In genomic region chr12:79296871-79297270, GRCh38 we compare ENCODE assay signal across 24 cellular contexts.
DNase-seq lines count a peak whose midpoint lies in the region; FAIRE-seq and TF ChIP-seq lines count a peak whose summit lies in the region.
"Had no signal": no experiment of that assay in that cellular context is flagged by ENCODE, and none has a peak within 500 bp of the region (broad histone marks: within the 10 kb centered on the region; RNA-seq: fewer than 3 reads in every experiment).

No MANE protein-coding gene starts in this region.

- TF ChIP-seq CTCF in A673 (conservative IDR thresholded peaks at IDR 0.05; ENCODE audit: low read depth, low read length) (no peak), fibroblast of mammary gland (conservative IDR thresholded peaks at IDR 0.05; ENCODE audit: control insufficient read depth, insufficient read depth, low read depth, low read length) (no peak), GM13976 (IDR thresholded peaks at IDR 0.05; ENCODE audit: borderline replicate concordance, control extremely low read depth, extremely low read depth, insufficient read depth, missing control alignments) (no peak), Calu3 (IDR thresholded peaks at IDR 0.05; ENCODE audit: unreplicated experiment) (no peak)

- in situ Hi-C loops in GM13976 (cut with MboI; ENCODE audit: low sequenced_read_pairs, unreplicated experiment), result no loop called here

- intact Hi-C loops in A673 (cut with micrococcal nuclease; ENCODE audit: unreplicated experiment), result no loop called here
- intact Hi-C loops in Calu3 (cut with micrococcal nuclease; ENCODE audit: unreplicated experiment), result no loop called here

- H3K4me3 Mint-ChIP-seq in Calu3 (ENCODE audit: low read depth, unreplicated experiment), result no peak overlapping the region
- H3K4me3 Mint-ChIP-seq: CD4-positive, CD25-positive, alpha-beta regulatory T cell; IgD-negative memory B cell; T-helper 1 cell treated with Interleukin-12 subunit alpha and Interleukin-12 subunit beta and Interleukin-4 antibody, amounts not matched to agents 30 μg/mL and 1 μg/mL, for 36 hours had no signal

- no peaks in the 10 kb centered on the region for H3K4me1 Mint-ChIP-seq in Calu3 (ENCODE audit: low read depth, unreplicated experiment)
- H3K4me1 Mint-ChIP-seq: CD4-positive, CD25-positive, alpha-beta regulatory T cell; IgD-negative memory B cell had no signal

- H3K36me3 Mint-ChIP-seq in Calu3 (ENCODE audit: insufficient read depth, unreplicated experiment), result no peaks in the 10 kb centered on the region
- H3K36me3 Mint-ChIP-seq: CD4-positive, CD25-positive, alpha-beta regulatory T cell had no signal

- no peak for FAIRE-seq in GM12892 (lab: Jason Lieb, UNC)

- TF ChIP-seq POLR2A in GM12892 (IDR thresholded peaks at IDR 0.05; ENCODE audit: low read depth, low read length), result no peak

- H3K9me3 Mint-ChIP-seq in Calu3 (ENCODE audit: low read depth, unreplicated experiment), result no peaks in the 10 kb centered on the region
- H3K9me3 Mint-ChIP-seq: IgD-negative memory B cell; T-helper 1 cell treated with Interleukin-12 subunit alpha and Interleukin-12 subunit beta and Interleukin-4 antibody, amounts not matched to agents 30 μg/mL and 1 μg/mL, for 36 hours had no signal

- peaks cover 3% of the 10 kb centered on the region for H3K4me1 ChIP-seq in A673 (ENCODE audit: insufficient read depth, low read length, poor library complexity, severe bottlenecking)
- peaks cover 27% of the 10 kb centered on the region for H3K4me1 ChIP-seq in adipocyte (ENCODE audit: control insufficient read depth, insufficient read depth, low read length)
- H3K4me1 ChIP-seq: BLaER1 had no signal

- DNase-seq in A673 (ENCODE audit: low spot score) (peak; percentile 57), NCI-H1694 (lab: John Stamatoyannopoulos, UW) (peak; percentile 30), adipocyte (ENCODE audit: low read depth) (peak; percentile 35), fibroblast of mammary gland (ENCODE audit: low read depth) (peak; percentile 5), GM13976 (ENCODE audit: low spot score) (no peak), Calu3 (no peak), NCI-H1436 (lab: John Stamatoyannopoulos, UW) (no peak), GM12892 (ENCODE audit: insufficient read length) (no peak)
- DNase-seq: 8988T; CD4-positive, CD25-positive, alpha-beta regulatory T cell; DMS79 treated with DMSO at 0.1 percent for 48 hours; GOT3; NCI-H1092; NCI-H1417 treated with DMSO at 0.1 percent for 48 hours; NCI-H1930; NCI-H2107; SHP77; SW 1271 had no signal

- H3K36me3 ChIP-seq in A673 (ENCODE audit: insufficient read depth, low read length, poor library complexity, severe bottlenecking) (peaks cover 70% of the 10 kb centered on the region), adipocyte (ENCODE audit: control insufficient read depth, insufficient read depth, low read length, severe bottlenecking) (no peaks in the 10 kb centered on the region)
- H3K36me3 ChIP-seq: HAP-1 had no signal

- POLR2A ChIA-PET in A673 (lab: Charles Lee; ENCODE audit: low non-redundant PET), result no interaction called here

- no peak overlapping the region for H3K9ac ChIP-seq in adipocyte (ENCODE audit: low read length)
- H3K9ac ChIP-seq: BLaER1, KMS-11 had no signal

- H3K9me3 ChIP-seq in A673 (ENCODE audit: low read depth, low read length, poor library complexity, severe bottlenecking) (no peaks in the 10 kb centered on the region), adipocyte (ENCODE audit: control insufficient read depth, low read length) (no peaks in the 10 kb centered on the region)
- H3K9me3 ChIP-seq: BLaER1, HAP-1 had no signal

- BruUV-seq in A673 (replicated peaks; lab: Mats Ljungman, UMichigan), result no TSS peak
- BruUV-seq in Calu3 (replicated peaks; lab: Mats Ljungman, UMichigan), result no TSS peak

- CTCF ChIA-PET in A673 (lab: Charles Lee), result no interaction called here
- CTCF ChIA-PET in Calu3 (lab: Charles Lee), result no interaction called here

- H3K27me3 Mint-ChIP-seq in Calu3 (ENCODE audit: unreplicated experiment), result no peaks in the 10 kb centered on the region
- H3K27me3 Mint-ChIP-seq: CD4-positive, CD25-positive, alpha-beta regulatory T cell; IgD-negative memory B cell had no signal

- H3K4me3 ChIP-seq in A673 (ENCODE audit: low read depth, low read length, poor library complexity, severe bottlenecking) (no peak overlapping the region), adipocyte (ENCODE audit: low read length) (no peak overlapping the region), fibroblast of mammary gland (ENCODE audit: control insufficient read depth, low read depth, low read length) (no peak overlapping the region)
- H3K4me3 ChIP-seq: BLaER1, HAP-1 had no signal

- H3K27me3 ChIP-seq in A673 (replicated peaks; ENCODE audit: insufficient read depth, low read depth, low read length, poor library complexity) (no peaks in the 10 kb centered on the region), adipocyte (replicated peaks; ENCODE audit: control insufficient read depth, insufficient read depth, low read length) (no peaks in the 10 kb centered on the region)
- H3K27me3 ChIP-seq: BLaER1 had no signal

- H3K27ac ChIP-seq in A673 (ENCODE audit: low read depth, low read length, poor library complexity, severe bottlenecking), result no peak overlapping the region
- H3K27ac ChIP-seq: BLaER1, KMS-11, RWPE1 had no signal

- no peak overlapping the region for H3K27ac Mint-ChIP-seq in Calu3 (ENCODE audit: unreplicated experiment)
- H3K27ac Mint-ChIP-seq: CD4-positive, CD25-positive, alpha-beta regulatory T cell; IgD-negative memory B cell; T-helper 1 cell treated with Interleukin-12 subunit alpha and Interleukin-12 subunit beta and Interleukin-4 antibody, amounts not matched to agents 30 μg/mL and 1 μg/mL, for 36 hours had no signal

Comparison
In these comparisons a context has a peak if more than half of its experiments do, and no peak if none do; other contexts are left out.
1. DNase-seq: peak in A673 (single experiment), NCI-H1694 (single experiment), adipocyte (single experiment) and fibroblast of mammary gland (single experiment); none in GM13976 (single experiment), Calu3 (single experiment), NCI-H1436 (single experiment) and GM12892 (single experiment).